ENCODE assay signal across 9 cellular contexts in genomic region chr1:32993215-32993566, GRCh38. TPM values are rescaled to one million over a fixed set of nuclear protein-coding genes. Genes with fewer than 3 reads are reported as not detected.
DNase-seq lines count a peak whose midpoint lies in the region; ATAC-seq and TF ChIP-seq lines count a peak whose summit lies in the region.
"Had no signal": no experiment of that assay in that cellular context is flagged by ENCODE, and none has a peak within 500 bp of the region (broad histone marks: within the 10 kb centered on the region; RNA-seq: fewer than 3 reads in every experiment).

No MANE protein-coding gene starts in this region.

- H3K79me2 ChIP-seq in Loucy (ENCODE audit: insufficient read depth, low read length) = no peaks in the 10 kb centered on the region

- peaks cover 4% of the 10 kb centered on the region; the same call in 1 of the 2 replicates for H3F3A ChIP-seq in Loucy (ENCODE audit: low read depth)

- H3K27ac ChIP-seq in brain microvascular endothelial cell (peak overlapping the region; percentile 96), sigmoid colon (peak overlapping the region in 1 of 4 donors; percentile 51)

- in situ Hi-C loops in brain microvascular endothelial cell (cut with HindIII; ENCODE audit: low pct_ligation_motif_present, low sequenced_read_pairs) = no loop called here

- no peak overlapping the region for H3K9ac ChIP-seq in Loucy (ENCODE audit: low read depth, low read length, poor library complexity, severe bottlenecking)

- H2AFZ ChIP-seq in Loucy (ENCODE audit: low read length) = no peak overlapping the region

- DNase-seq in brain microvascular endothelial cell (no peak), sigmoid colon (peak; percentile 17), NCI-H446 treated with DMSO at 0.1 percent for 48 hours (lab: John Stamatoyannopoulos, UW) (no peak), HPDE6-E6E7 (ENCODE audit: extremely low spot score) (no peak)
- DNase-seq in stimulated activated CD4-positive, alpha-beta T cell treated with anti-CD3 and anti-CD28 coated beads, Interleukin-4, amount 100 ng/mL, for 24 hours = no peak
- DNase-seq in central memory CD4-positive, alpha-beta T cell = no peak
- DNase-seq: NCI-H2029 had no signal

- TF ChIP-seq POLR2A in sigmoid colon (IDR thresholded peaks at IDR 0.05) = no peak

- ATAC-seq in GM18907 (IDR thresholded peaks at IDR 0.05; ENCODE audit: unreplicated experiment) = peak; percentile 16

- no peaks in the 10 kb centered on the region for H3K9me2 ChIP-seq in Loucy (replicated peaks; ENCODE audit: low read depth, low read length)

- H3K4me2 ChIP-seq in Loucy (ENCODE audit: low read depth, low read length, poor library complexity, severe bottlenecking) = peak overlapping the region; percentile 61

- TF ChIP-seq CTCF in Loucy (conservative IDR thresholded peaks at IDR 0.05; ENCODE audit: low read length) = no peak
- no peak for TF ChIP-seq CTCF in brain microvascular endothelial cell (IDR thresholded peaks at IDR 0.05; ENCODE audit: low read depth, low read length, missing control alignments)
- TF ChIP-seq CTCF in sigmoid colon (IDR thresholded peaks at IDR 0.05) = no peak

- H3K4me3 ChIP-seq in Loucy (ENCODE audit: low read length, poor library complexity, severe bottlenecking) (no peak overlapping the region), brain microvascular endothelial cell (ENCODE audit: low read depth, low read length) (no peak overlapping the region), sigmoid colon (no peak overlapping the region)

- H3K4me1 ChIP-seq in Loucy (ENCODE audit: insufficient read depth, low read length, poor library complexity, severe bottlenecking) (peaks cover 39% of the 10 kb centered on the region), sigmoid colon (peaks cover 0 to 38% (median 15%) of the 10 kb centered on the region in 4 donors)

- intact Hi-C loops in sigmoid colon (cut with DNase I) = no loop called here

- H3K36me3 ChIP-seq in Loucy (ENCODE audit: insufficient read depth, low read length) (no peaks in the 10 kb centered on the region), brain microvascular endothelial cell (replicated peaks) (no peaks in the 10 kb centered on the region), sigmoid colon (no peaks in the 10 kb centered on the region)

- H3K27me3 ChIP-seq in Loucy (ENCODE audit: insufficient read depth, low read length, poor library complexity, severe bottlenecking) (no peaks in the 10 kb centered on the region), brain microvascular endothelial cell (replicated peaks) (no peaks in the 10 kb centered on the region), sigmoid colon (no peaks in the 10 kb centered on the region)

- TF ChIP-seq EP300 in sigmoid colon (IDR thresholded peaks at IDR 0.05) = no peak

- no peaks in the 10 kb centered on the region for H4K20me1 ChIP-seq in Loucy (ENCODE audit: insufficient read depth, low read length, poor library complexity, severe bottlenecking)

- H3K9me3 ChIP-seq in Loucy (ENCODE audit: insufficient read depth, low read depth, low read length) (no peaks in the 10 kb centered on the region), sigmoid colon (no peaks in the 10 kb centered on the region)

- WGBS in sigmoid colon, 2 donors = 83 to 92% methylated on average over 9 of the region's 9 CpGs

RNA-seq across cellular contexts. Expression of gene RNF19B, which starts 28.6 kb away (rescaled TPM):
- total RNA-seq in sigmoid colon = 10 to 100 TPM; 14.5 to 28.9 (median 21.6) TPM
- polyA plus RNA-seq in sigmoid colon = 10 to 100 TPM; 43.2 to 50.7 (median 46.7) TPM

RNA-seq across cellular contexts. Expression of gene AK2, which starts 43.5 kb away (rescaled TPM):
- total RNA-seq in sigmoid colon = 100 to 1,000 TPM in 2 of 4 donors, 10 to 100 TPM in 2; 79.6 to 190 (median 98.8) TPM
- polyA plus RNA-seq in sigmoid colon = 100 to 1,000 TPM; 139 to 202 (median 158) TPM
